24 cellular contexts compared by ENCODE assay signal in genomic region chr7:66304536-66304935, GRCh38.
A peak's percentile ranks its signal among the peaks of the same experiment; 100 is the strongest.
DNase-seq lines count a peak whose midpoint lies in the region; ATAC-seq and TF ChIP-seq lines count a peak whose summit lies in the region.
"Had no signal": no experiment of that assay in that cellular context is flagged by ENCODE, and none has a peak within 500 bp of the region (broad histone marks: within the 10 kb centered on the region; RNA-seq: fewer than 3 reads in every experiment).

No MANE protein-coding gene starts in this region.

- H3K4me3 ChIP-seq in body of pancreas (no peak overlapping the region), mucosa of descending colon (no peak overlapping the region)
- H3K4me3 ChIP-seq: ascending aorta, HAP-1, heart left ventricle, prostate gland, transverse colon had no signal

- peaks cover 6% of the 10 kb centered on the region for H3K4me1 Mint-ChIP-seq in glutamatergic neuron (ENCODE audit: low read depth, unreplicated experiment)

- H3K4me3 Mint-ChIP-seq in glutamatergic neuron (ENCODE audit: unreplicated experiment), result no peak overlapping the region
- H3K4me3 Mint-ChIP-seq: stimulated activated naive CD8-positive, alpha-beta T cell treated with anti-CD3 and anti-CD28 coated beads, Interleukin-15, Interleukin-2, amounts not matched to agents 100 ng/mL and 50 ng/mL, for 24 hours; T-helper 1 cell treated with Interleukin-12 subunit alpha and Interleukin-12 subunit beta and Interleukin-4 antibody, amounts not matched to agents 30 μg/mL and 1 μg/mL, for 36 hours had no signal

- peaks cover 6% of the 10 kb centered on the region for H3K36me3 Mint-ChIP-seq in glutamatergic neuron (ENCODE audit: unreplicated experiment)

- intact Hi-C loops in body of pancreas (cut with DNase I) (no loop called here), mucosa of descending colon (cut with DNase I, micrococcal nuclease) (no loop called here)

- H3K36me3 ChIP-seq in body of pancreas (replicated peaks in 1 of 2; ENCODE audit: insufficient read depth in 1 of 2, low read depth in 2 of 2), result no peaks in the 10 kb centered on the region
- no peaks in the 10 kb centered on the region for H3K36me3 ChIP-seq in mucosa of descending colon (ENCODE audit: low read depth)
- H3K36me3 ChIP-seq: ascending aorta, HAP-1, heart left ventricle, prostate gland, transverse colon had no signal

- H3K27me3 ChIP-seq in body of pancreas, result no peaks in the 10 kb centered on the region
- H3K27me3 ChIP-seq: ascending aorta, heart left ventricle, transverse colon had no signal

- no peak for ATAC-seq in body of pancreas
- no peak for ATAC-seq in GM19463 (IDR thresholded peaks at IDR 0.05; ENCODE audit: unreplicated experiment)
- ATAC-seq in mucosa of descending colon, result no peak
- ATAC-seq: heart left ventricle, left ventricle myocardium superior had no signal

- DNase-seq in Daoy (ENCODE audit: low read depth) (peak; percentile 32), MV-4-11 (lab: John Stamatoyannopoulos, UW) (peak; percentile 40), body of pancreas (no peak), iris pigment epithelial cell (ENCODE audit: low read depth) (peak; percentile 59), NCI-H526 treated with DMSO at 0.1 percent for 48 hours (lab: John Stamatoyannopoulos, UW) (no peak), glutamatergic neuron (no peak), mucosa of descending colon (no peak)
- DNase-seq: activated CD4-positive, alpha-beta T cell treated with anti-CD3 and anti-CD28 coated beads, Interleukin-2, amount 50 U/mL, for 48 hours; activated naive CD4-positive, alpha-beta T cell treated with anti-CD3 and anti-CD28 coated beads, Interleukin-2, amount 50 U/mL, for 16 hours; cerebellar nuclear complex; DMS79; effector CD8-positive, alpha-beta T cell; heart left ventricle; left ventricle myocardium superior; NCI-H1436; NCI-H748 treated with DMSO at 0.1 percent for 48 hours; SIG-M5; transverse colon had no signal

- no peak for TF ChIP-seq POLR2A in body of pancreas (IDR thresholded peaks at IDR 0.05)

- peaks cover 2% of the 10 kb centered on the region for H3K9me3 Mint-ChIP-seq in glutamatergic neuron (ENCODE audit: unreplicated experiment)

- no peaks in the 10 kb centered on the region for H3K9me3 ChIP-seq in body of pancreas
- no peaks in the 10 kb centered on the region for H3K9me3 ChIP-seq in mucosa of descending colon
- H3K9me3 ChIP-seq: HAP-1, prostate gland, transverse colon had no signal

- H3K27ac Mint-ChIP-seq in glutamatergic neuron (ENCODE audit: unreplicated experiment), result no peak overlapping the region
- H3K27ac Mint-ChIP-seq: stimulated activated naive CD8-positive, alpha-beta T cell treated with anti-CD3 and anti-CD28 coated beads, Interleukin-15, Interleukin-2, amounts not matched to agents 100 ng/mL and 50 ng/mL, for 24 hours; T-helper 1 cell treated with Interleukin-12 subunit alpha and Interleukin-12 subunit beta and Interleukin-4 antibody, amounts not matched to agents 30 μg/mL and 1 μg/mL, for 36 hours had no signal

- H3K27ac ChIP-seq in body of pancreas, result peak overlapping the region in 3 of 4 donors; percentile 4 to 68 (median 53)
- H3K27ac ChIP-seq: ascending aorta, heart left ventricle, prostate gland, transverse colon had no signal

- no peak for TF ChIP-seq CTCF in body of pancreas (IDR thresholded peaks at IDR 0.05)
- no peak for TF ChIP-seq CTCF in glutamatergic neuron (IDR thresholded peaks at IDR 0.05; ENCODE audit: partially characterized antibody, unreplicated experiment)
- TF ChIP-seq CTCF in mucosa of descending colon (IDR thresholded peaks at IDR 0.05), result no peak

- whole genome bisulfite sequencing in body of pancreas, 2 donors, result 96 to 98% methylated on average over 4 of the region's 4 CpGs

- H3K27me3 Mint-ChIP-seq in glutamatergic neuron (ENCODE audit: unreplicated experiment), result peaks cover 4% of the 10 kb centered on the region
- H3K27me3 Mint-ChIP-seq: stimulated activated naive CD8-positive, alpha-beta T cell treated with anti-CD3 and anti-CD28 coated beads, Interleukin-15, Interleukin-2, amounts not matched to agents 100 ng/mL and 50 ng/mL, for 24 hours had no signal

- H3K4me1 ChIP-seq in body of pancreas (peaks cover 67% of the 10 kb centered on the region), mucosa of descending colon (ENCODE audit: low read depth) (peaks cover 4% of the 10 kb centered on the region)
- H3K4me1 ChIP-seq: ascending aorta, prostate gland had no signal

Comparison
In these comparisons a context has a peak if more than half of its experiments do, and no peak if none do; other contexts are left out.
1. DNase-seq: peak in Daoy (single experiment), MV-4-11 (single experiment) and iris pigment epithelial cell (single experiment); none in body of pancreas (0 of 4), NCI-H526 treated with DMSO at 0.1 percent for 48 hours (single experiment), glutamatergic neuron (single experiment) and mucosa of descending colon (0 of 3).